9 cellular contexts compared by ENCODE assay signal in the genomic region with DNA sequence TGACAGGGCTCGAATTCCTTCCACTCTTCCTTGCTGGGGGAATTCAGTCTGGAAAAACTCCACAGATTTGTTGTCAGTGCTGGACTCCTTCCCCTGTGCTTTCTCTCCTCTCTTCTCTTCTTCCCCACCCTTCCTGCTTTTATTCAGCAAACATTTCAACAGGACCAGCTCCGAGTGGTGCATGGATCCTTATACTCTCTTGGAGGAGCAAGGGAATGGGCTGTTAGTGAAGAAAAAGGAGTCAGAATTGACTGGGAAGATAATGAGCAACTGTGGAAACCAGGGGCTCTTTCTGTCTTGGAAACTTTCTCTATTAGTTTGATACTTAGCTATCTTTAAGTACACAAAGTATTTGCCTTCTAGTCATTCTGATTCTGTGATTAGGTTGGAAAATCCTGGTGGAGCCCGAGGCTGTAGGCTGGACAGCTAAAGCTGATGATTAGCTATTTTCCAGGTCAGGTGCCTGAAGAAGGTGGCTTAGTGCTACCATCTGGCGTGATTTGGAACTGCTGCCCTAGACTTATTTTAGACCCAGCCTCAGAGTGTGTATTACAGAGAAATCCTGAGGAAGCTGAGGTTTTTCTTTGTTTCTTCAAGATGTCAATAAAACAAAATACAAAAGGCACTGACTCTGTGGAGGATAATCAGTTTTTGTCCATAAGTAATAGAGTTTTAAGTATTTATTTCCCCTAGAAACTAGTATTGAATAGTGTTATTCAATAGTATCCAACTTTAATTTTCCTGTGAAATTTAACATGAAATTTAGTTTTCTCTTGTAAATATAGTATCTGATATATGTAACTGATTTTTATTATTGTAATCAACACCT. TPM values are rescaled to one million over a fixed set of nuclear protein-coding genes. Genes with fewer than 3 reads are reported as not detected.
DNase-seq lines count a peak whose midpoint lies in the region; ATAC-seq and TF ChIP-seq lines count a peak whose summit lies in the region.
"Had no signal": no experiment of that assay in that cellular context is flagged by ENCODE, and none has a peak within 500 bp of the region (broad histone marks: within the 10 kb centered on the region; RNA-seq: fewer than 3 reads in every experiment).

No MANE protein-coding gene starts in this region.

- DNase-seq in DMS 273 treated with DMSO at 0.1 percent for 48 hours (lab: John Stamatoyannopoulos, UW) (peak; percentile 1), NCI-H69 (lab: John Stamatoyannopoulos, UW) (peak; percentile 65), glutamatergic neuron (no peak), pulmonary artery endothelial cell (ENCODE audit: low read depth, low spot score) (peak; percentile 47), KG1 (lab: John Stamatoyannopoulos, UW) (no peak)
- peak; percentile 69 for DNase-seq in activated naive CD4-positive, alpha-beta T cell treated with anti-CD3 and anti-CD28 coated beads for 36 hours

- CTCF ChIA-PET in activated naive CD4-positive, alpha-beta T cell treated with anti-CD3 and anti-CD28 coated beads for 36 hours (lab: Charles Lee), result interaction anchor here (0.6 to 6.3 kb wide), 18 partner anchors 9 to 137 kb away, joined by 3 to 94 read pairs (median 3); no protein-coding TSS in a partner anchor

- H3K9me3 Mint-ChIP-seq in activated naive CD4-positive, alpha-beta T cell treated with anti-CD3 and anti-CD28 coated beads for 36 hours, result no peaks in the 10 kb centered on the region
- H3K9me3 Mint-ChIP-seq in glutamatergic neuron (ENCODE audit: unreplicated experiment), result no peaks in the 10 kb centered on the region
- H3K9me3 Mint-ChIP-seq: stimulated activated naive CD8-positive, alpha-beta T cell treated with anti-CD3 and anti-CD28 coated beads, Interleukin-15, Interleukin-2, amounts not matched to agents 100 ng/mL and 50 ng/mL, for 24 hours had no signal

- H3K4me3 Mint-ChIP-seq in activated naive CD4-positive, alpha-beta T cell treated with anti-CD3 and anti-CD28 coated beads for 36 hours, result no peak overlapping the region
- no peak overlapping the region for H3K4me3 Mint-ChIP-seq in glutamatergic neuron (ENCODE audit: unreplicated experiment)
- H3K4me3 Mint-ChIP-seq: stimulated activated naive CD8-positive, alpha-beta T cell treated with anti-CD3 and anti-CD28 coated beads, Interleukin-15, Interleukin-2, amounts not matched to agents 100 ng/mL and 50 ng/mL, for 24 hours had no signal

- peak; percentile 14 for TF ChIP-seq CTCF in glutamatergic neuron (IDR thresholded peaks at IDR 0.05; ENCODE audit: partially characterized antibody, unreplicated experiment)

- H3K4me1 Mint-ChIP-seq in activated naive CD4-positive, alpha-beta T cell treated with anti-CD3 and anti-CD28 coated beads for 36 hours (ENCODE audit: low read depth), result peaks cover 6% of the 10 kb centered on the region
- no peaks in the 10 kb centered on the region for H3K4me1 Mint-ChIP-seq in glutamatergic neuron (ENCODE audit: low read depth, unreplicated experiment)

- no peak overlapping the region for H3K27ac Mint-ChIP-seq in activated naive CD4-positive, alpha-beta T cell treated with anti-CD3 and anti-CD28 coated beads for 36 hours
- H3K27ac Mint-ChIP-seq in glutamatergic neuron (ENCODE audit: unreplicated experiment), result no peak overlapping the region
- H3K27ac Mint-ChIP-seq: stimulated activated naive CD8-positive, alpha-beta T cell treated with anti-CD3 and anti-CD28 coated beads, Interleukin-15, Interleukin-2, amounts not matched to agents 100 ng/mL and 50 ng/mL, for 24 hours had no signal

- intact Hi-C loops in activated naive CD4-positive, alpha-beta T cell treated with anti-CD3 and anti-CD28 coated beads for 36 hours (cut with micrococcal nuclease), result loop anchor here (1.0 to 10.0 kb wide), 5 partner anchors 66 to 444 kb away; no protein-coding TSS in a partner anchor

- H3K27me3 Mint-ChIP-seq in activated naive CD4-positive, alpha-beta T cell treated with anti-CD3 and anti-CD28 coated beads for 36 hours (ENCODE audit: low read depth), result no peaks in the 10 kb centered on the region
- H3K27me3 Mint-ChIP-seq in glutamatergic neuron (ENCODE audit: unreplicated experiment), result peaks cover 3% of the 10 kb centered on the region
- H3K27me3 Mint-ChIP-seq: stimulated activated naive CD8-positive, alpha-beta T cell treated with anti-CD3 and anti-CD28 coated beads, Interleukin-15, Interleukin-2, amounts not matched to agents 100 ng/mL and 50 ng/mL, for 24 hours had no signal

- ATAC-seq in GM18867 (IDR thresholded peaks at IDR 0.05; ENCODE audit: unreplicated experiment), result peak; percentile 85
- peak; percentile 76 for ATAC-seq in HG02970 (IDR thresholded peaks at IDR 0.05; ENCODE audit: low FRiP score, unreplicated experiment)

- H3K36me3 Mint-ChIP-seq in activated naive CD4-positive, alpha-beta T cell treated with anti-CD3 and anti-CD28 coated beads for 36 hours (ENCODE audit: low read depth), result peaks cover 11% of the 10 kb centered on the region
- peaks cover 4% of the 10 kb centered on the region for H3K36me3 Mint-ChIP-seq in glutamatergic neuron (ENCODE audit: unreplicated experiment)

RNA-seq across cellular contexts. Expression of a gene that starts 38.4 kb away (rescaled TPM):
- total RNA-seq in activated naive CD4-positive, alpha-beta T cell treated with anti-CD3 and anti-CD28 coated beads for 36 hours, result 1 to 10 TPM; 3.5 to 3.9 TPM
- 20.9 TPM for total RNA-seq in glutamatergic neuron (ENCODE audit: unreplicated experiment)
- 6.2 and 8.3 TPM in 2 replicates for total RNA-seq in pulmonary artery endothelial cell

Comparison
In these comparisons a context has a peak if more than half of its experiments do, and no peak if none do; other contexts are left out.
1. DNase-seq: peak in DMS 273 treated with DMSO at 0.1 percent for 48 hours (single experiment), NCI-H69 (single experiment), activated naive CD4-positive, alpha-beta T cell treated with anti-CD3 and anti-CD28 coated beads for 36 hours (single experiment) and pulmonary artery endothelial cell (single experiment); none in glutamatergic neuron (single experiment) and KG1 (single experiment).